Comparison of ENCODE assay signal across 1 cellular context in the genomic region with DNA sequence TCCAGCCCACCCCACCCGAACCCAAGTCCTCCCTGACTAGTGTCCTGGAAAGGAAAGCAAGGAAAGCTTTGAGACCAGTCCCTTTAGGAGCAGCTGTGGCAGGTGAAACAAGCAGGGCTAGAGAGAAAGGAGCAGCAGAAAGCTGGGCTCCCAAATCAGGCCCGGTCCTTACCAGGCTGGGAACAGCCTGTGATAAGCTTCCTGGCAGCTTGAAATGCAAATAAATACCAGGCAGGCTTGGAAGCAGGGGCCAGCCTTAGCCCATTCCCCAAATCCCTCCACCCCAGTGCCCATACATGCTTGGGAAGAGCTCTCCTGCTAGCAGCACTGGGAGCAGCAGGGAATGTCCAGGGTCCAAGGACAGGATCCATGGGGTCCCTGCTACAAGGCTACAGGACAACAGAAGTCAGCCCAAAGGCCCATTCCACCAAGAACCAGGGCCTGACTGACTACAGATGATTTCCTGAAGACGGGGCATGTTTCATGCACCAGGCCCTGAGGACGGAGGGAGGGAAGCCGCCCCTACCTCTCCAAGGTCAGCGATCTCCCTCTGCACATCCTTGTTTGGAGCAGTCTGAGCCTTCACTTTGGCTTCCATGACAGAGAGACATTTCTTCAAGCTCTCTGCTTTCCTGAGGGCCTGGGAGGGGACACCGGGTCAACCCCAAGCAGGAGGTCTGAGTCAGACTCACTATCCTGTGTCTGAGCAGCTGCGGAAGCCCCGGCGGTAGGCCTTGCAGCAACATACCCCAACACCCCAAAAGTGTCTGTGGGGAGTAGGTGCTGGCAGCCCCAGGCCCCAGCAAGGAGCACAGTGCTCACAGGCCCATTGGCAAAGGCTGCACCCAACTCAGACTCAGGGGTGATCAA.
TF ChIP-seq lines count a peak whose summit lies in the region.

No MANE protein-coding gene starts in this region.

TF ChIP-seq in HCT116, 20 proteins besides CTCF, POLR2A, EP300 and RAD21:
- TF ChIP-seq, protein P1, sequence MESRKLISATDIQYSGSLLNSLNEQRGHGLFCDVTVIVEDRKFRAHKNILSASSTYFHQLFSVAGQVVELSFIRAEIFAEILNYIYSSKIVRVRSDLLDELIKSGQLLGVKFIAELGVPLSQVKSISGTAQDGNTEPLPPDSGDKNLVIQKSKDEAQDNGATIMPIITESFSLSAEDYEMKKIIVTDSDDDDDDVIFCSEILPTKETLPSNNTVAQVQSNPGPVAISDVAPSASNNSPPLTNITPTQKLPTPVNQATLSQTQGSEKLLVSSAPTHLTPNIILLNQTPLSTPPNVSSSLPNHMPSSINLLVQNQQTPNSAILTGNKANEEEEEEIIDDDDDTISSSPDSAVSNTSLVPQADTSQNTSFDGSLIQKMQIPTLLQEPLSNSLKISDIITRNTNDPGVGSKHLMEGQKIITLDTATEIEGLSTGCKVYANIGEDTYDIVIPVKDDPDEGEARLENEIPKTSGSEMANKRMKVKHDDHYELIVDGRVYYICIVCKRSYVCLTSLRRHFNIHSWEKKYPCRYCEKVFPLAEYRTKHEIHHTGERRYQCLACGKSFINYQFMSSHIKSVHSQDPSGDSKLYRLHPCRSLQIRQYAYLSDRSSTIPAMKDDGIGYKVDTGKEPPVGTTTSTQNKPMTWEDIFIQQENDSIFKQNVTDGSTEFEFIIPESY (IDR thresholded peaks at IDR 0.05; ENCODE audit: extremely low read depth, insufficient replicate concordance, low read length) = no peak
- TF ChIP-seq EZH2phosphoT487 (IDR thresholded peaks at IDR 0.05; ENCODE audit: borderline replicate concordance) (no peak), CBX3 (IDR thresholded peaks at IDR 0.05; ENCODE audit: low read depth) (no peak), SRF (IDR thresholded peaks at IDR 0.05; ENCODE audit: low read depth) (no peak), CEBPB (IDR thresholded peaks at IDR 0.05; ENCODE audit: low read depth) (no peak), SP1 (IDR thresholded peaks at IDR 0.05; ENCODE audit: low read depth) (no peak), FOSL1 (IDR thresholded peaks at IDR 0.05; ENCODE audit: low read depth) (no peak), ELF1 (IDR thresholded peaks at IDR 0.05; ENCODE audit: borderline replicate concordance, low read depth) (no peak), YY1 (IDR thresholded peaks at IDR 0.05; ENCODE audit: extremely low read depth, insufficient replicate concordance, low read depth, low read length) (no peak)
- TF ChIP-seq, protein P2, sequence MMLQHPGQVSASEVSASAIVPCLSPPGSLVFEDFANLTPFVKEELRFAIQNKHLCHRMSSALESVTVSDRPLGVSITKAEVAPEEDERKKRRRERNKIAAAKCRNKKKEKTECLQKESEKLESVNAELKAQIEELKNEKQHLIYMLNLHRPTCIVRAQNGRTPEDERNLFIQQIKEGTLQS (IDR thresholded peaks at IDR 0.05) = no peak
- TF ChIP-seq, protein P3, sequence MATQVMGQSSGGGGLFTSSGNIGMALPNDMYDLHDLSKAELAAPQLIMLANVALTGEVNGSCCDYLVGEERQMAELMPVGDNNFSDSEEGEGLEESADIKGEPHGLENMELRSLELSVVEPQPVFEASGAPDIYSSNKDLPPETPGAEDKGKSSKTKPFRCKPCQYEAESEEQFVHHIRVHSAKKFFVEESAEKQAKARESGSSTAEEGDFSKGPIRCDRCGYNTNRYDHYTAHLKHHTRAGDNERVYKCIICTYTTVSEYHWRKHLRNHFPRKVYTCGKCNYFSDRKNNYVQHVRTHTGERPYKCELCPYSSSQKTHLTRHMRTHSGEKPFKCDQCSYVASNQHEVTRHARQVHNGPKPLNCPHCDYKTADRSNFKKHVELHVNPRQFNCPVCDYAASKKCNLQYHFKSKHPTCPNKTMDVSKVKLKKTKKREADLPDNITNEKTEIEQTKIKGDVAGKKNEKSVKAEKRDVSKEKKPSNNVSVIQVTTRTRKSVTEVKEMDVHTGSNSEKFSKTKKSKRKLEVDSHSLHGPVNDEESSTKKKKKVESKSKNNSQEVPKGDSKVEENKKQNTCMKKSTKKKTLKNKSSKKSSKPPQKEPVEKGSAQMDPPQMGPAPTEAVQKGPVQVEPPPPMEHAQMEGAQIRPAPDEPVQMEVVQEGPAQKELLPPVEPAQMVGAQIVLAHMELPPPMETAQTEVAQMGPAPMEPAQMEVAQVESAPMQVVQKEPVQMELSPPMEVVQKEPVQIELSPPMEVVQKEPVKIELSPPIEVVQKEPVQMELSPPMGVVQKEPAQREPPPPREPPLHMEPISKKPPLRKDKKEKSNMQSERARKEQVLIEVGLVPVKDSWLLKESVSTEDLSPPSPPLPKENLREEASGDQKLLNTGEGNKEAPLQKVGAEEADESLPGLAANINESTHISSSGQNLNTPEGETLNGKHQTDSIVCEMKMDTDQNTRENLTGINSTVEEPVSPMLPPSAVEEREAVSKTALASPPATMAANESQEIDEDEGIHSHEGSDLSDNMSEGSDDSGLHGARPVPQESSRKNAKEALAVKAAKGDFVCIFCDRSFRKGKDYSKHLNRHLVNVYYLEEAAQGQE (IDR thresholded peaks at IDR 0.05; ENCODE audit: low read depth) = no peak
- TF ChIP-seq, protein P4, sequence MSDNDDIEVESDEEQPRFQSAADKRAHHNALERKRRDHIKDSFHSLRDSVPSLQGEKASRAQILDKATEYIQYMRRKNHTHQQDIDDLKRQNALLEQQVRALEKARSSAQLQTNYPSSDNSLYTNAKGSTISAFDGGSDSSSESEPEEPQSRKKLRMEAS (IDR thresholded peaks at IDR 0.05) = no peak
